1 cellular context compared by ENCODE assay signal in genomic region chr11:78870655-78871054, GRCh38.
TF ChIP-seq lines count a peak whose summit lies in the region.

No MANE protein-coding gene starts in this region.

TF ChIP-seq in GM23338, 12 proteins besides CTCF, POLR2A, EP300 and RAD21 (continued from another document):
- no peak for TF ChIP-seq ZNF462 (CRISPR knock-in tag; IDR thresholded peaks at IDR 0.05)
